ENCODE assay signal across 21 cellular contexts in the genomic region with DNA sequence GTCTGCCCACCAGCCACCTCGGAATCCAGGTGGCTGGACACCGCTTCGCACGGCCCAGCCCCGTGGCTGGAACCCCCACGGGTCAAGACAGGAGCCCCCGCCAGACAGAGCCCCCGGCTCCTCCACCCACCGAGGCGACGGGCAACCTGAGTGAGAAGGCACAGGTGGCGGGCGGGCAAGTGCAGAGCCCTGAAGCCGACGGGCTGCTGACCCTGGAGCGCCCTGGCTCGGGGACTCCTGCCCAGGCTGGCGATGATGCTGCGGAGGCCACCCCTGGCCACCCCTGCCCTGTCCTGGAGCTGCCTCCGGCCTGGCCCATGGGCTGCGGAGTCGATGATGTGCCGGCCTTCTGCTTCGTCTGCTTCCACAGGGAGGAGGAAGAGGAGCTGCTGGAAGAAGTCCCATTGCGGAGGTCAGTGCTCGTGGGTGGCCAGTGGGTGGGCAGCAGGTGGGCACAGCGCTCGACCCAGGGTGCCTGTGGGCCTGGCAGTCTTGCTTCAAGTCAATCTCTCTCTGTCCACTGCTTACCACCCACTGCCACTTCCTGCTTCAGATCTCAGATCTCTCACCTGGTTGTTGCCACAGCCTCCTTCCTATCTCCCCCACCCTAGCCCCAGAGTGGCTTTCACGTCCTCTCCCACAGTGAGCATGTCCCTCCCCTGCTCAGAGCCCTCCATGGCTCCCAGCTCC. TPM values are rescaled to one million over a fixed set of nuclear protein-coding genes. Genes with fewer than 3 reads are reported as not detected.
A peak's percentile ranks its signal among the peaks of the same experiment; 100 is the strongest.
DNase-seq lines count a peak whose midpoint lies in the region; ATAC-seq, FAIRE-seq and TF ChIP-seq lines count a peak whose summit lies in the region.
"Had no signal": no experiment of that assay in that cellular context is flagged by ENCODE, and none has a peak within 500 bp of the region (broad histone marks: within the 10 kb centered on the region; RNA-seq: fewer than 3 reads in every experiment).

No MANE protein-coding gene starts in this region.

- H3K36me3 Mint-ChIP-seq in T-helper 17 cell (ENCODE audit: low read depth) = peaks cover 7% of the 10 kb centered on the region

- peaks cover 16% of the 10 kb centered on the region for H3K27me3 Mint-ChIP-seq in T-helper 17 cell
- H3K27me3 Mint-ChIP-seq: CD4-positive, alpha-beta T cell had no signal

- DNase-seq in H7 = peak; percentile 51
- DNase-seq in T-helper 17 cell = no peak
- no peak for DNase-seq in right atrium auricular region (ENCODE audit: low spot score)
- DNase-seq in retinal pigment epithelial cell (ENCODE audit: low read depth) = no peak
- no peak for DNase-seq in NCI-H748 treated with DMSO at 0.1 percent for 48 hours (lab: John Stamatoyannopoulos, UW)
- no peak for DNase-seq in AML-193 (lab: John Stamatoyannopoulos, UW)
- DNase-seq in frontal cortex (ENCODE audit: low spot score in 2 of 2) = no peak
- DNase-seq: activated T-cell treated with anti-CD3 and anti-CD28 coated beads, Interleukin-2, amount 50 U/mL, for 72 hours; CD4-positive, alpha-beta T cell; EL; hippocampal formation; NCI-H1092 treated with DMSO at 0.1 percent for 48 hours; NCI-H2171 treated with DMSO at 0.1 percent for 48 hours; SHP77 treated with DMSO at 0.1 percent for 48 hours; small intestine; stimulated activated naive CD4-positive, alpha-beta T cell treated with Interleukin-2 at 50 U/mL for 16 hours; uterus had no signal

- H3K4me3 ChIP-seq in H7 (ENCODE audit: insufficient read depth, low read depth, low read length) = peak overlapping the region; percentile 28
- H3K4me3 ChIP-seq in right atrium auricular region = peak overlapping the region; percentile 38 to 52
- peak overlapping the region; percentile 49 for H3K4me3 ChIP-seq in retinal pigment epithelial cell (ENCODE audit: low read length)
- H3K4me3 ChIP-seq: K562, lung, uterus had no signal

- peaks cover 9% of the 10 kb centered on the region for H3K4me1 Mint-ChIP-seq in T-helper 17 cell

- FAIRE-seq in frontal cortex (lab: Jason Lieb, UNC) = no peak
- FAIRE-seq: K562, small intestine had no signal

- H3K9me3 ChIP-seq in T-helper 17 cell (ENCODE audit: control insufficient read depth, low read length, poor library complexity, severe bottlenecking) = no peaks in the 10 kb centered on the region
- no peaks in the 10 kb centered on the region for H3K9me3 ChIP-seq in right atrium auricular region
- H3K9me3 ChIP-seq: uterus had no signal

- H3K27me3 ChIP-seq in H7 (ENCODE audit: control insufficient read depth, insufficient read depth, low read length) (no peaks in the 10 kb centered on the region; the same call in 1 of the 2 replicates), right atrium auricular region (no peaks in the 10 kb centered on the region)
- H3K27me3 ChIP-seq: uterus had no signal

- TF ChIP-seq CTCF in right atrium auricular region (IDR thresholded peaks at IDR 0.05) (no peak), retinal pigment epithelial cell (conservative IDR thresholded peaks at IDR 0.05; ENCODE audit: low read depth, low read length) (no peak)

- H3K27ac Mint-ChIP-seq in T-helper 17 cell = peak overlapping the region; percentile 27
- H3K27ac Mint-ChIP-seq: activated T-cell treated with anti-CD3 and anti-CD28 coated beads, Interleukin-2, amount 50 U/mL, for 72 hours; CD4-positive, alpha-beta T cell; dendritic cell treated with granulocyte-macrophage colony-stimulating factor and Interleukin-4, amounts not matched to agents 40 ng/mL and 50 ng/mL, for 4 days; nephron progenitor cell had no signal

- peaks cover 0 to 15% of the 10 kb centered on the region in 2 donors for H3K4me1 ChIP-seq in right atrium auricular region

- ATAC-seq in T-helper 17 cell = no peak
- ATAC-seq: activated T-cell treated with anti-CD3 and anti-CD28 coated beads, Interleukin-2, amount 50 U/mL, for 72 hours; K562 had no signal

- H3K27ac ChIP-seq in right atrium auricular region = peak overlapping the region; percentile 58 to 76
- H3K27ac ChIP-seq: uterus had no signal

- no peaks in the 10 kb centered on the region for H3K36me3 ChIP-seq in H7 (replicated peaks; ENCODE audit: control insufficient read depth, insufficient read depth, low read length)
- no peaks in the 10 kb centered on the region for H3K36me3 ChIP-seq in right atrium auricular region
- H3K36me3 ChIP-seq: uterus had no signal

- H3K4me3 Mint-ChIP-seq in T-helper 17 cell = peak overlapping the region; percentile 41
- H3K4me3 Mint-ChIP-seq: activated T-cell treated with anti-CD3 and anti-CD28 coated beads, Interleukin-2, amount 50 U/mL, for 72 hours; CD4-positive, alpha-beta T cell; dendritic cell treated with granulocyte-macrophage colony-stimulating factor and Interleukin-4, amounts not matched to agents 40 ng/mL and 50 ng/mL, for 4 days; nephron progenitor cell had no signal

RNA-seq across cellular contexts. Expression of gene SBK1, which starts 33.1 kb away (rescaled TPM):
- 23.6 and 26.0 TPM in 2 replicates for total RNA-seq in H7 (2014; rRNA removed; shearing (Covaris generic))
- total RNA-seq in T-helper 17 cell (10 to 100 TPM; 14.7 to 17.7 TPM), right atrium auricular region (under 1 TPM; 0.47 to 0.52 TPM), frontal cortex (13.9 TPM)

RNA-seq across cellular contexts. Expression of gene XPO6, which starts 47.5 kb away (rescaled TPM):
- 159 and 188 TPM in 2 replicates for total RNA-seq in H7 (2014; rRNA removed; shearing (Covaris generic))
- total RNA-seq in T-helper 17 cell (100 to 1,000 TPM; 308 to 310 TPM), right atrium auricular region (10 to 100 TPM; 17.9 to 29.8 TPM), frontal cortex (59.1 TPM)
